32 cellular contexts compared by ENCODE assay signal in the genomic region with DNA sequence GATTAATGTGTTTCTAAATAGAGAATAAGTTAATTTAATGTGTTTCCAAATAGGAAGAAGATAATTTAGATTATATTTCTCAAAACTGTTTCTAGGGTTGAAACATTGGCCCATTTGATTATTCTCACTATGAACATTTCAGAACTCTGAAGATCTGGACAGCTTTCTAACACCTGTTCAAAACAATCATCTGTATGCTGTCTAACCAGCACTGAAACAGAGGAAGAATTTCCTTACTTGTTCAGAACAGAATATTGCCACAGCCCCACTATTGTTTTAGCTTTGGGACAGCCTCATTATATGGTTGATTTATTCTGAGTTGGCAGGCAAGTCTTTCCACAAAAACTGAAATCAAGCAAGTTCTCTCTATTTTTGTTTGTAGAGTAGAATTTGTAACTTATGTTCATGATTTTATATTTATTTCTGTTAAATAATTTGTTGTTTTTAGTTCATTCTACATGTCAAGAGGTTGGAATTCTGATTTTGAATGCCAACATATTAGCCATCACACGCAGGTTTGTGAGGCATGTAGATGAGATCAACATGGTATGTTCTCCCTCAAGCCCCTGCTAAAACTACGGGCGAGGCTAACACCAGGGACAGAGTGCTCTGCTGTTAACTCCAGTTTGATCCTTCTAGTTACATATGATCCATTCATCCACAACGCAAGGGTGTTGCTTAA. TPM values are rescaled to one million over a fixed set of nuclear protein-coding genes. Genes with fewer than 3 reads are reported as not detected.
"Had no signal": no experiment of that assay in that cellular context is flagged by ENCODE, and none has a peak within 500 bp of the region (broad histone marks: within the 10 kb centered on the region; RNA-seq: fewer than 3 reads in every experiment).

No MANE protein-coding gene starts in this region.

- H3K4me3 Mint-ChIP-seq: mesothelial cell of epicardium; naive thymus-derived CD4-positive, alpha-beta T cell had no signal

- H3K36me3 ChIP-seq: gastrocnemius medialis, left lung, pancreas, right atrium auricular region, thoracic aorta, tibial nerve, upper lobe of right lung, uterus had no signal

- H3K4me3 ChIP-seq: dorsolateral prefrontal cortex, gastrocnemius medialis, left lung, mucosa of descending colon, pancreas, right atrium auricular region, thoracic aorta, tibial nerve, upper lobe of right lung, uterus had no signal

- H3K27me3 Mint-ChIP-seq: naive thymus-derived CD4-positive, alpha-beta T cell; progenitor cell of endocrine pancreas had no signal

- H3K27ac Mint-ChIP-seq: mesothelial cell of epicardium; naive thymus-derived CD4-positive, alpha-beta T cell; progenitor cell of endocrine pancreas had no signal

- H3K27ac ChIP-seq: dorsolateral prefrontal cortex, gastrocnemius medialis, left lung, pancreas, right atrium auricular region, thoracic aorta, tibial nerve, upper lobe of right lung, uterus had no signal

- H3K27me3 ChIP-seq: gastrocnemius medialis, left lung, pancreas, right atrium auricular region, tibial nerve, upper lobe of right lung, uterus had no signal

- ATAC-seq: gastrocnemius medialis, left cardiac atrium, left lung, mucosa of descending colon, pancreas, sciatic nerve, upper lobe of right lung had no signal

- H3K9me3 ChIP-seq: gastrocnemius medialis, left lung, mucosa of descending colon, pancreas, right atrium auricular region, thoracic aorta, tibial nerve, upper lobe of right lung, uterus had no signal

- H3K4me1 ChIP-seq: gastrocnemius medialis, pancreas, right atrium auricular region, tibial nerve, upper lobe of right lung, uterus had no signal

- H3K9me3 Mint-ChIP-seq: mesothelial cell of epicardium; stimulated activated effector memory CD8-positive, alpha-beta T cell treated with anti-CD3 and anti-CD28 coated beads, Interleukin-12 subunit alpha, Interleukin-12 subunit beta, amount 100 ng/mL, for 72 hours had no signal

- DNase-seq: dorsolateral prefrontal cortex; effector CD4-positive, alpha-beta T cell; foreskin fibroblast; gastrocnemius medialis; head of caudate nucleus; left cardiac atrium; left lung; mesenchymal stem cell; mucosa of descending colon; naive thymus-derived CD4-positive, alpha-beta T cell; pancreas; stimulated activated CD4-positive, alpha-beta T cell treated with anti-CD3 and anti-CD28 coated beads, Interleukin-2, amount 100 ng/mL, for 24 hours; stimulated activated CD4-positive, alpha-beta T cell treated with anti-CD3 and anti-CD28 coated beads, Interleukin-4, amount 100 ng/mL, for 24 hours; stimulated activated naive CD4-positive, alpha-beta T cell treated with Interleukin-2 at 50 U/mL for 16 hours; upper lobe of right lung; uterus had no signal

- FAIRE-seq: colon, islet of Langerhans, pancreas had no signal

- H3K36me3 Mint-ChIP-seq: mesothelial cell of epicardium had no signal

RNA-seq across cellular contexts. Expression of gene IL18RAP, which starts 11.2 kb away (rescaled TPM):
- total RNA-seq: cerebellum, glomerular endothelial cell, kidney epithelial cell, lung microvascular endothelial cell, mesothelial cell of epicardium, progenitor cell of endocrine pancreas had no signal
- polyA plus RNA-seq: naive thymus-derived CD4-positive, alpha-beta T cell; neural cell had no signal

RNA-seq across cellular contexts. Expression of gene SLC9A4, which starts 38.9 kb away (rescaled TPM):
- total RNA-seq: cerebellum, gastrocnemius medialis, glomerular endothelial cell, left cardiac atrium, left lung, lung microvascular endothelial cell, omental fat pad, right atrium auricular region, sciatic nerve, skeletal muscle tissue, upper lobe of right lung had no signal
- polyA plus RNA-seq: naive thymus-derived CD4-positive, alpha-beta T cell; pancreas had no signal
